ENCODE assay signal across 8 cellular contexts in the genomic region with DNA sequence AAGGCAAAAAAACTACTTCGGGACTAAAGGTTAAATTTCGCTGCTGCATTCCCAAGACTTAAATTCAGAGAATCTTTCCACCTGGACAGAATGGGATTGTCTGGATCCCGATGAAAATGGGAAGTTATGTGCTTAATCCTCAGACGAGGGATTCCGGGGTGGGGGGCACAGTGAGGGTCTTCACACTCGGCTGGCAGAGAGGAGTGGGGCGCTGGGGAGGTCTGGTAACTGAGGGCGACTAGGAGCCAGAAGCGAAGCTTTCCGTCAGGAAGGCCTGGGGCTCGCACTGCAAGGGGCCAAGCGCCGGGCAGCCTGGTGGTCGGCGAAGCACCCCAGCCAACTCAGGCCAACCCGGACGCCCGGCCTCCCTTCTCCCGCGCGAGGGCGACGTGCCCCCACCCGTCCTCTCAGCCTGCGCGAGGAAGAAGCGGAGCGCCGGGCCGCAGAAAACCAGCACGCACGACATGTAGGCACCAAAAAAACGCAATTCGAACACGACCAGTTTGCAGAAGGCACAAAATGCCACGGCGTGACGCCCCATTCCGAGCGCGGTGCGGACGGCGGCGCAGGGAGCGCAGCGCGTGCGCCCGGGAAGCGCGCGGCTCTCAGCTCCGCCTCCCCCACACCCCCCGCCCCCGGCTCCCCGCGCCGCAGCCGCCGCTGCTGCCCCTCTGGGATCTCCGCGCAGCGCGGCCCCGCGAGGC.
DNase-seq lines count a peak whose midpoint lies in the region; ATAC-seq and TF ChIP-seq lines count a peak whose summit lies in the region.

No MANE protein-coding gene starts in this region.

- TF ChIP-seq CTCF in activated B cell treated with CpG ODN at 0.5 μM for 24 hours (IDR thresholded peaks at IDR 0.05), result no peak
- TF ChIP-seq CTCF in fibroblast of mammary gland (conservative IDR thresholded peaks at IDR 0.05; ENCODE audit: control insufficient read depth, insufficient read depth, low read depth, low read length), result no peak
- TF ChIP-seq CTCF in nephron progenitor cell (IDR thresholded peaks at IDR 0.05), result no peak

- H3K36me3 Mint-ChIP-seq in activated B cell treated with CpG ODN at 0.5 μM for 24 hours (ENCODE audit: low read depth) (peaks cover 9% of the 10 kb centered on the region), nephron progenitor cell (ENCODE audit: low read depth) (peaks cover 15% of the 10 kb centered on the region)

- in situ Hi-C loops in G401 (cut with HindIII; ENCODE audit: low sequenced_read_pairs), result no loop called here

- H3K4me3 ChIP-seq in fibroblast of mammary gland (ENCODE audit: control insufficient read depth, low read depth, low read length), result peak overlapping the region; percentile 75

- POLR2A ChIA-PET in activated B cell treated with CpG ODN at 0.5 μM for 24 hours (lab: Charles Lee), result interaction anchor here (0.6 to 1.9 kb wide), 11 partner anchors 12 to 179 kb away, joined by 3 to 12 read pairs (median 5); no protein-coding TSS in a partner anchor

- peak; percentile 62 for ATAC-seq in GM21447 (IDR thresholded peaks at IDR 0.05; ENCODE audit: unreplicated experiment)
- ATAC-seq in activated B cell treated with CpG ODN at 0.5 μM for 24 hours (ENCODE audit: low read depth), result peak; percentile 72

- H3K27ac Mint-ChIP-seq in activated B cell treated with CpG ODN at 0.5 μM for 24 hours (peak overlapping the region; percentile 85), nephron progenitor cell (peak overlapping the region; percentile 83)

- H3K4me1 Mint-ChIP-seq in activated B cell treated with CpG ODN at 0.5 μM for 24 hours (peaks cover 24% of the 10 kb centered on the region), nephron progenitor cell (peaks cover 34% of the 10 kb centered on the region)

- intact Hi-C loops in activated B cell treated with CpG ODN at 0.5 μM for 24 hours (cut with micrococcal nuclease), result loop anchor here (1.0 to 5.0 kb wide), 9 partner anchors 12 to 1419 kb away; no protein-coding TSS in a partner anchor

- DNase-seq in NCI-H748 (lab: John Stamatoyannopoulos, UW; ENCODE audit: unreplicated experiment), result peak; percentile 87
- no peak for DNase-seq in NCI-H748 treated with DMSO at 0.1 percent for 48 hours (lab: John Stamatoyannopoulos, UW)
- peak; percentile 79 for DNase-seq in HT-29 (ENCODE audit: low spot score)
- DNase-seq in activated B cell treated with CpG ODN at 0.5 μM for 24 hours, result no peak
- no peak for DNase-seq in fibroblast of mammary gland (ENCODE audit: low read depth)
- DNase-seq in nephron progenitor cell, result no peak
- no peak for DNase-seq in G401 (ENCODE audit: low spot score)

- H3K27me3 Mint-ChIP-seq in activated B cell treated with CpG ODN at 0.5 μM for 24 hours (no peaks in the 10 kb centered on the region), nephron progenitor cell (ENCODE audit: low read depth, poor library complexity) (peaks cover 12% of the 10 kb centered on the region)

- CTCF ChIA-PET in activated B cell treated with CpG ODN at 0.5 μM for 24 hours (lab: Charles Lee), result interaction anchor here (1.4 kb wide), 1 partner anchor 10 kb away, joined by 3 read pairs; no protein-coding TSS in a partner anchor

- H3K9me3 Mint-ChIP-seq in activated B cell treated with CpG ODN at 0.5 μM for 24 hours, result no peaks in the 10 kb centered on the region
- peaks cover 5% of the 10 kb centered on the region for H3K9me3 Mint-ChIP-seq in nephron progenitor cell

- H3K4me3 Mint-ChIP-seq in activated B cell treated with CpG ODN at 0.5 μM for 24 hours (peak overlapping the region; percentile 94), nephron progenitor cell (peak overlapping the region; percentile 94)

Comparison
In these comparisons a context has a peak if more than half of its experiments do, and no peak if none do; other contexts are left out.
1. DNase-seq: peak in NCI-H748 (single experiment) and HT-29 (single experiment); none in NCI-H748 treated with DMSO at 0.1 percent for 48 hours (single experiment), activated B cell treated with CpG ODN at 0.5 μM for 24 hours (single experiment), fibroblast of mammary gland (single experiment), nephron progenitor cell (single experiment) and G401 (single experiment).